ENCODE assay signal across 25 cellular contexts in the genomic region with DNA sequence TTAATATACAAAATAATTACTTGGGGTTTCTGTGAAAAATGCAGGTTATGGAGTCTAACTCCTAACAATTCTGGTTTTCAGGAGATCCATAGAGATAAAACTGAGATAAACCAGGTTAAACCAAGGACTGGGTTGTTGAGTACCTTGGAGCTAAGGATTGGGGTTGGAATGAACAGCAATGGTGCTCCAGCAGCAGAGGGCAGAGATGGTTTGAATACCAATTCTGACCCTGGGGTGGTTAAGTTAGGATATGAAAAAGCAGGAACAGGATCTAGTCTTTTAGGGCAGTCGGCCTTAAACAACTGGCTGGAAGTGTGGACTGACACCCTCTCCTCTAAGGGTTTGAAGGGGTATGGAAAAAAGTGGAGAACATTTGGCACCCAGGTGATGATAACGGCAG.
"Had no signal": no experiment of that assay in that cellular context is flagged by ENCODE, and none has a peak within 500 bp of the region (broad histone marks: within the 10 kb centered on the region; RNA-seq: fewer than 3 reads in every experiment).

No MANE protein-coding gene starts in this region.

- H3K9me3 Mint-ChIP-seq: T-cell had no signal

- DNase-seq: IMR-90, Kasumi-1, KG1, MM.1S, NCI-H1092 treated with DMSO at 0.1 percent for 48 hours, NCI-H1436, NCI-H187, NCI-H2029, NCI-H2081 treated with DMSO at 0.1 percent for 48 hours, NCI-H2171, NCI-H226, NCI-H446, NCI-H510A, NCI-H524 treated with DMSO at 0.1 percent for 48 hours, NCI-H69, NCI-H774, PC-9, Right ventricle myocardium superior, RPMI8226, SIG-M5, SK-N-SH, SW 1271, T-cell had no signal

- H3K4me1 ChIP-seq: SJSA1 had no signal

- H3K36me3 ChIP-seq: SJSA1 had no signal

- H3K9me3 ChIP-seq: SJSA1, SK-N-SH had no signal

- H3K4me3 ChIP-seq: PC-9, SJSA1 had no signal

- H3K4me3 Mint-ChIP-seq: T-cell had no signal

- H3K27me3 Mint-ChIP-seq: T-cell had no signal

- ATAC-seq: T-cell had no signal

- H3K27ac ChIP-seq: HL-60, PC-9, SJSA1 had no signal

- H3K4me1 Mint-ChIP-seq: T-cell had no signal

- H3K36me3 Mint-ChIP-seq: T-cell had no signal

- H3K27me3 ChIP-seq: SJSA1 had no signal

- H3K27ac Mint-ChIP-seq: T-cell had no signal
